Comparison of ENCODE assay signal across 8 cellular contexts in genomic region chr18:23703057-23703986, GRCh38. TPM values are rescaled to one million over a fixed set of nuclear protein-coding genes. Genes with fewer than 3 reads are reported as not detected.
DNase-seq lines count a peak whose midpoint lies in the region; ATAC-seq, FAIRE-seq and TF ChIP-seq lines count a peak whose summit lies in the region.

No MANE protein-coding gene starts in this region.

- H3K9me3 Mint-ChIP-seq in HFFc6: peaks cover 4% of the 10 kb centered on the region; the same call in 1 of the 2 replicates
- no peaks in the 10 kb centered on the region for H3K9me3 Mint-ChIP-seq in neural progenitor cell

- H3K4me1 Mint-ChIP-seq in HFFc6 (ENCODE audit: low read depth): no peaks in the 10 kb centered on the region
- no peaks in the 10 kb centered on the region for H3K4me1 Mint-ChIP-seq in neural progenitor cell

- BruUV-seq in Panc1 (replicated peaks; lab: Mats Ljungman, UMichigan) (no TSS peak), endothelial cell of umbilical vein (replicated peaks; lab: Mats Ljungman, UMichigan) (no TSS peak)

- H4K20me1 ChIP-seq in endothelial cell of umbilical vein (replicated peaks; ENCODE audit: control insufficient read depth, extremely low read depth, insufficient read depth, low read length): no peaks in the 10 kb centered on the region
- no peaks in the 10 kb centered on the region for H4K20me1 ChIP-seq in neural progenitor cell (ENCODE audit: low read depth)

- no peak overlapping the region for H3K9ac ChIP-seq in endothelial cell of umbilical vein (replicated peaks; ENCODE audit: extremely low read depth, insufficient read depth, low read length)
- H3K9ac ChIP-seq in neural progenitor cell: no peak overlapping the region

- H3K4me3 ChIP-seq in Panc1 (ENCODE audit: low read depth in 2 of 2, low read length in 2 of 2) (no peak overlapping the region), endothelial cell of umbilical vein (replicated peaks in 1 of 3; ENCODE audit: insufficient read depth in 1 of 3, low read depth in 1 of 3, low read length in 3 of 3) (no peak overlapping the region), neural progenitor cell (no peak overlapping the region)

- H3K27ac Mint-ChIP-seq in HFFc6 (no peak overlapping the region), neural progenitor cell (no peak overlapping the region)

- H3K27me3 ChIP-seq in Panc1 (ENCODE audit: control insufficient read depth, insufficient read depth, low read length): no peaks in the 10 kb centered on the region; the same call in 1 of the 2 replicates
- no peaks in the 10 kb centered on the region for H3K27me3 ChIP-seq in endothelial cell of umbilical vein (ENCODE audit: control insufficient read depth in 2 of 2, insufficient read depth in 2 of 2, low read length in 2 of 2)
- no peaks in the 10 kb centered on the region for H3K27me3 ChIP-seq in neural progenitor cell

- in situ Hi-C loops in Panc1 (cut with HindIII; ENCODE audit: low pct_unique_long_range_greater_than_20kb, low sequenced_read_pairs): no loop called here

- H3K79me2 ChIP-seq in endothelial cell of umbilical vein (ENCODE audit: control insufficient read depth, insufficient read depth, low read length) (no peaks in the 10 kb centered on the region), neural progenitor cell (ENCODE audit: low read depth) (no peaks in the 10 kb centered on the region)

- no peaks in the 10 kb centered on the region for H3K4me1 ChIP-seq in Panc1 (ENCODE audit: control insufficient read depth, insufficient read depth, low read length)
- no peaks in the 10 kb centered on the region for H3K4me1 ChIP-seq in endothelial cell of umbilical vein (ENCODE audit: control insufficient read depth, extremely low read depth, insufficient read depth, low read length)
- H3K4me1 ChIP-seq in neural progenitor cell: no peaks in the 10 kb centered on the region

- CTCF ChIA-PET in Panc1 (lab: Charles Lee): interaction anchor here (0.5 to 2.1 kb wide), 15 partner anchors 11 to 211 kb away, joined by 3 to 18 read pairs (median 4); no protein-coding TSS in a partner anchor
- CTCF ChIA-PET in endothelial cell of umbilical vein (lab: Charles Lee): interaction anchor here (0.5 to 6.6 kb wide), 97 partner anchors 8 to 904 kb away, joined by 3 to 260 read pairs (median 4); partner anchors contain the start of genes ANKRD29 and LAMA3

- no peak overlapping the region for H3K27ac ChIP-seq in Panc1 (ENCODE audit: low read length)
- H3K27ac ChIP-seq in endothelial cell of umbilical vein (ENCODE audit: insufficient read depth, low read depth, low read length): no peak overlapping the region
- no peak overlapping the region for H3K27ac ChIP-seq in neural progenitor cell

- POLR2A ChIA-PET in Panc1 (lab: Charles Lee) (no interaction called here), endothelial cell of umbilical vein (lab: Charles Lee) (no interaction called here)

- peak; percentile 32 to 67 for DNase-seq in NCI-H524 (lab: John Stamatoyannopoulos, UW)
- no peak for DNase-seq in NCI-H524 treated with DMSO at 0.1 percent for 48 hours (lab: John Stamatoyannopoulos, UW)
- DNase-seq in HFFc6: peak; percentile 71
- DNase-seq in Panc1 (ENCODE audit: low read depth, low spot score): peak; percentile 50
- DNase-seq in endothelial cell of umbilical vein (ENCODE audit: low read depth, low spot score): peak; percentile 80
- peak; percentile 49 for DNase-seq in neural progenitor cell (ENCODE audit: low spot score)
- DNase-seq in cerebellum (ENCODE audit: low spot score): no peak

- H3K4me3 Mint-ChIP-seq in HFFc6: no peak overlapping the region
- no peak overlapping the region for H3K4me3 Mint-ChIP-seq in neural progenitor cell

- no peak for TF ChIP-seq POLR2A in endothelial cell of umbilical vein (IDR thresholded peaks at IDR 0.05; ENCODE audit: low read depth, low read length)

- H3K4me2 ChIP-seq in endothelial cell of umbilical vein (ENCODE audit: insufficient read depth, low read length) (no peak overlapping the region), neural progenitor cell (no peak overlapping the region)

- FAIRE-seq in endothelial cell of umbilical vein (lab: Jason Lieb, UNC): peak; percentile 18

- H3K36me3 ChIP-seq in Panc1 (ENCODE audit: control insufficient read depth, insufficient read depth, low read length) (no peaks in the 10 kb centered on the region), endothelial cell of umbilical vein (ENCODE audit: control insufficient read depth in 2 of 2, extremely low read depth in 1 of 2, insufficient read depth in 2 of 2, low read length in 2 of 2) (no peaks in the 10 kb centered on the region), neural progenitor cell (no peaks in the 10 kb centered on the region)

- H3K9me3 ChIP-seq in Panc1 (ENCODE audit: control insufficient read depth, insufficient read depth, low read depth, low read length): peaks cover 8% of the 10 kb centered on the region; the same call in 1 of the 2 replicates
- no peaks in the 10 kb centered on the region for H3K9me3 ChIP-seq in endothelial cell of umbilical vein (replicated peaks; ENCODE audit: control insufficient read depth, insufficient read depth, low read length)
- no peaks in the 10 kb centered on the region for H3K9me3 ChIP-seq in neural progenitor cell (ENCODE audit: low read depth)

- H3K27me3 Mint-ChIP-seq in HFFc6 (ENCODE audit: insufficient read depth) (peaks cover 26% of the 10 kb centered on the region), neural progenitor cell (ENCODE audit: insufficient read depth, low read depth) (peaks cover 2% of the 10 kb centered on the region)

- peak; percentile 95 for ATAC-seq in Panc1
- no peak for ATAC-seq in HG02588 (IDR thresholded peaks at IDR 0.05; ENCODE audit: unreplicated experiment)

- dilution Hi-C loops in endothelial cell of umbilical vein (cut with MboI; ENCODE audit: extremely low pct_ligation_motif_present, low sequenced_read_pairs): no loop called here

- no peak overlapping the region for H2AFZ ChIP-seq in endothelial cell of umbilical vein (ENCODE audit: low read depth, low read length)
- H2AFZ ChIP-seq in neural progenitor cell (replicated peaks): no peak overlapping the region

- TF ChIP-seq CTCF in HFFc6 (IDR thresholded peaks at IDR 0.05) (peak; percentile 85), Panc1 (IDR thresholded peaks at IDR 0.05) (peak; percentile 76), endothelial cell of umbilical vein (IDR thresholded peaks at IDR 0.05; ENCODE audit: extremely low read depth in 1 of 2, insufficient read depth in 1 of 2, low read depth in 1 of 2, low read length in 2 of 2) (peak; percentile 35 to 49), neural progenitor cell (IDR thresholded peaks at IDR 0.05) (peak; percentile 56)

- H3K9me1 ChIP-seq in endothelial cell of umbilical vein (replicated peaks; ENCODE audit: control insufficient read depth, extremely low read depth, insufficient read depth, low read length): no peaks in the 10 kb centered on the region

- H3K36me3 Mint-ChIP-seq in HFFc6 (ENCODE audit: low read depth) (peaks cover 4% of the 10 kb centered on the region; the same call in 1 of the 2 replicates), neural progenitor cell (no peaks in the 10 kb centered on the region)

- H3F3A ChIP-seq in neural progenitor cell (ENCODE audit: low read depth): no peaks in the 10 kb centered on the region

- intact Hi-C loops in Panc1 (cut with micrococcal nuclease; ENCODE audit: unreplicated experiment): loop anchor here (2.0 to 10.0 kb wide), 2 partner anchors 81 to 189 kb away; no protein-coding TSS in a partner anchor
- intact Hi-C loops in endothelial cell of umbilical vein (cut with micrococcal nuclease): loop anchor here (1.0 to 2.0 kb wide), 4 partner anchors 81 to 215 kb away; no protein-coding TSS in a partner anchor

TF ChIP-seq in endothelial cell of umbilical vein, 7 proteins besides CTCF, POLR2A, EP300 and RAD21 (continues in another document):
- TF ChIP-seq JUN (IDR thresholded peaks at IDR 0.05; ENCODE audit: borderline replicate concordance, insufficient read depth, insufficient read length, low read depth) (no peak), FOS (IDR thresholded peaks at IDR 0.05; ENCODE audit: borderline replicate concordance, insufficient read depth, low read length) (no peak), MAX (IDR thresholded peaks at IDR 0.05; ENCODE audit: insufficient read depth, insufficient read length) (no peak), GATA2 (IDR thresholded peaks at IDR 0.05; ENCODE audit: insufficient read depth, insufficient read length, low read depth, low read length) (no peak)

RNA-seq across cellular contexts. Expression of gene LAMA3, which starts 14.1 kb away (rescaled TPM):
- 1 to 10 TPM in 2 of 6 experiments, under 1 TPM in 4; 0.46 to 1.6 (median 0.54) TPM for total RNA-seq in HFFc6 (2021; fragmentation: NEBNext Ultra II Directional; extraction: Animal tissue kit (Norgen Biotek cat#: 25700))
- total RNA-seq in Panc1 (2021; ENCODE audit: unreplicated experiment): 8.1 TPM
- polyA plus RNA-seq in Panc1 (2012; ENCODE audit: insufficient read length): 1.2 TPM
- total RNA-seq in endothelial cell of umbilical vein: 7.1 and 12.3 TPM in 2 replicates
- 2.5 and 2.6 TPM in 2 replicates for polyA plus RNA-seq in endothelial cell of umbilical vein
- 1.9 and 2.5 TPM in 2 replicates for polyA plus RNA-seq in endothelial cell of umbilical vein (2011; cell fraction: cytosol; rRNA removed)
- 8.4 and 9.3 TPM in 2 replicates for polyA plus RNA-seq in endothelial cell of umbilical vein (2011; cell fraction: nucleus; rRNA removed)
- polyA plus RNA-seq in endothelial cell of umbilical vein (2012): 8.0 and 8.9 TPM in 2 replicates
- 5.5 and 6.1 TPM in 2 replicates for polyA minus RNA-seq in endothelial cell of umbilical vein
- polyA minus RNA-seq in endothelial cell of umbilical vein (2011; cell fraction: cytosol; rRNA and poly(A)+ RNA removed): 9.4 TPM
- polyA minus RNA-seq in endothelial cell of umbilical vein (2011; cell fraction: nucleus; rRNA and poly(A)+ RNA removed): 7.0 and 10.4 TPM in 2 replicates
- 0.28 and 0.47 TPM in 2 replicates for total RNA-seq in neural progenitor cell (ENCODE audit: low replicate concordance)
- 4.9 TPM for total RNA-seq in cerebellum

RNA-seq across cellular contexts. Expression of gene ANKRD29, which starts 40.6 kb away (rescaled TPM):
- under 1 TPM; 0.13 to 0.50 (median 0.22) TPM for total RNA-seq in HFFc6 (2021; fragmentation: NEBNext Ultra II Directional; extraction: Animal tissue kit (Norgen Biotek cat#: 25700))
- total RNA-seq in Panc1 (2021; ENCODE audit: unreplicated experiment): 0.67 TPM
- 0.96 TPM for polyA plus RNA-seq in Panc1 (2012; ENCODE audit: insufficient read length)
- total RNA-seq in endothelial cell of umbilical vein: 1.2 and 2.6 TPM in 2 replicates
- 0.03 and 0.18 TPM in 2 replicates for polyA plus RNA-seq in endothelial cell of umbilical vein
- 0.10 and 0.13 TPM in 2 replicates for polyA plus RNA-seq in endothelial cell of umbilical vein (2011; cell fraction: cytosol; rRNA removed)
- 0.57 and 0.63 TPM in 2 replicates for polyA plus RNA-seq in endothelial cell of umbilical vein (2011; cell fraction: nucleus; rRNA removed)
- polyA plus RNA-seq in endothelial cell of umbilical vein (2012): 1.2 and 1.8 TPM in 2 replicates
- polyA minus RNA-seq in endothelial cell of umbilical vein: not detected in 2 replicates
- polyA minus RNA-seq in endothelial cell of umbilical vein (2011; cell fraction: cytosol; rRNA and poly(A)+ RNA removed): 7.8 TPM
- 0.14 TPM in 1 of 2 replicates, not detected in the other for polyA minus RNA-seq in endothelial cell of umbilical vein (2011; cell fraction: nucleus; rRNA and poly(A)+ RNA removed)
- total RNA-seq in neural progenitor cell (ENCODE audit: low replicate concordance): 0.65 and 0.81 TPM in 2 replicates
- 9.5 TPM for total RNA-seq in cerebellum

Comparison
In these comparisons a context has a peak if more than half of its experiments do, and no peak if none do; other contexts are left out.
1. DNase-seq: peak in NCI-H524 (2 of 2), HFFc6 (single experiment), Panc1 (single experiment), endothelial cell of umbilical vein (single experiment) and neural progenitor cell (single experiment); none in NCI-H524 treated with DMSO at 0.1 percent for 48 hours (single experiment) and cerebellum (single experiment).
2. Peak in every context shown above with its lines, with median percentiles within 50 percentile points of each other: CTCF ChIP-seq.